29 cellular contexts compared by ENCODE assay signal in the genomic region with DNA sequence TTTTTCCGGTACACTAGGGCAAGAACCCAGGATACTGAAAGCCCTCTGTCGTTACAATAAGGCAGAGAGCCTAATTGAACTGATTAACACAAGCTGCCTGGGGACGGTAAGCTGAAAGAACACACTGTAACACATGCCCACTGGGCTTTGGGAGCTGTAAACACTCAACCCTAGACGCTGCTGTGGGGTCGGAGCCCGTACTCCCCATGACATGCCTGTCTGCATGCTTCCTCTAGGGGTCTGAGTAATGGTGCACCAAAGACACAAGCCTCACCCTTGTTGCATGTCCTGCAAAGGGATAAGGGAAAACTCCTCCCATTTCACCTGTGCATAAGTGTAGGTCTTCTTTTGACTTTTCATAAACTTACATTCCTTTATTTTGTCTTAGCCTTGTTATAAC.
A peak's percentile ranks its signal among the peaks of the same experiment; 100 is the strongest.
DNase-seq lines count a peak whose midpoint lies in the region; ATAC-seq, FAIRE-seq and TF ChIP-seq lines count a peak whose summit lies in the region.
"Had no signal": no experiment of that assay in that cellular context is flagged by ENCODE, and none has a peak within 500 bp of the region (broad histone marks: within the 10 kb centered on the region; RNA-seq: fewer than 3 reads in every experiment).

No MANE protein-coding gene starts in this region.

- peaks cover 16% of the 10 kb centered on the region for H3K36me3 Mint-ChIP-seq in nephron progenitor cell (ENCODE audit: low read depth)
- H3K36me3 Mint-ChIP-seq: T-cell had no signal

- no peaks in the 10 kb centered on the region; the same call in none of the 2 replicates for H3K79me1 ChIP-seq in H1 (ENCODE audit: low read depth, low read length)

- H3K23me2 ChIP-seq in H1 (ENCODE audit: low read depth, low read length) = no peaks in the 10 kb centered on the region

- H3K27me3 ChIP-seq in H1 (replicated peaks in 1 of 4; ENCODE audit: control insufficient read depth in 3 of 4, extremely low read depth in 1 of 4, insufficient read depth in 3 of 4, low read length in 3 of 4) = no peaks in the 10 kb centered on the region
- no peaks in the 10 kb centered on the region for H3K27me3 ChIP-seq in effector memory CD4-positive, alpha-beta T cell (replicated peaks; ENCODE audit: control insufficient read depth, insufficient read depth, low read length, poor library complexity, severe bottlenecking)

- H2BK20ac ChIP-seq in H1 (ENCODE audit: low read length) = no peak overlapping the region

- CTCF ChIA-PET in H1 (lab: Charles Lee; ENCODE audit: partially characterized antibody) = interaction anchor here (0.9 to 2.2 kb wide), 11 partner anchors 8 to 131 kb away, joined by 3 to 16 read pairs (median 4); no protein-coding TSS in a partner anchor

- no peak overlapping the region for H3K23ac ChIP-seq in H1 (ENCODE audit: insufficient read length)

- no peak overlapping the region for H3K4me3 ChIP-seq in H1 (ENCODE audit: extremely low read depth in 1 of 4, insufficient read depth in 2 of 4, low read depth in 3 of 4, low read length in 4 of 4)
- no peak overlapping the region for H3K4me3 ChIP-seq in urinary bladder (ENCODE audit: low read depth, low read length)
- H3K4me3 ChIP-seq in effector memory CD4-positive, alpha-beta T cell (ENCODE audit: insufficient read depth, low read depth, low read length, poor library complexity, severe bottlenecking) = no peak overlapping the region
- H3K4me3 ChIP-seq: lower lobe of right lung, PC-9 had no signal

- no peak overlapping the region for H4K5ac ChIP-seq in H1 (ENCODE audit: insufficient read length, low read depth, low read length)

- H4K91ac ChIP-seq in H1 (replicated peaks; ENCODE audit: insufficient read length, low read length) = no peak overlapping the region

- peaks cover 3% of the 10 kb centered on the region for H3K9me3 Mint-ChIP-seq in nephron progenitor cell
- H3K9me3 Mint-ChIP-seq: activated naive CD4-positive, alpha-beta T cell treated with anti-CD3 and anti-CD28 coated beads for 36 hours had no signal

- no peak overlapping the region for H2BK120ac ChIP-seq in H1 (replicated peaks; ENCODE audit: low read depth, low read length)

- 68% methylated on average over 6 of the region's 6 CpGs; no CpG with 5 or more reads in 1 of the 2 experiments for WGBS in H1 (ENCODE audit: extremely low coverage in 1 of 2, insufficient coverage in 1 of 2, insufficient read length in 1 of 2, insufficient replicate concordance in 2 of 2, low coverage in 1 of 2, low lambda C conversion rate in 2 of 2, missing lambda C conversion rate in 1 of 2), 2 experiments
- 67% methylated on average over 6 of the region's 6 CpGs for WGBS in urinary bladder

- H3K27ac ChIP-seq in H1 (ENCODE audit: low read depth, low read length) (no peak overlapping the region), urinary bladder (ENCODE audit: low read depth) (peak overlapping the region; percentile 25)
- no peak overlapping the region for H3K27ac ChIP-seq in effector memory CD4-positive, alpha-beta T cell (ENCODE audit: insufficient read depth, low read length, poor library complexity, severe bottlenecking)
- H3K27ac ChIP-seq: 22Rv1, lower lobe of right lung, parathyroid adenoma, PC-9 had no signal

- peaks cover 0 to 11% (median 7%) of the 10 kb centered on the region in 4 experiments; a peak in 5 of 7 replicates for H3K4me1 ChIP-seq in H1 (replicated peaks in 1 of 4; ENCODE audit: control insufficient read depth in 3 of 4, insufficient read depth in 4 of 4, low read length in 3 of 4)
- peaks cover 3% of the 10 kb centered on the region for H3K4me1 ChIP-seq in urinary bladder (ENCODE audit: insufficient read depth)
- no peaks in the 10 kb centered on the region for H3K4me1 ChIP-seq in effector memory CD4-positive, alpha-beta T cell (ENCODE audit: control insufficient read depth, insufficient read depth, low read length, poor library complexity, severe bottlenecking)
- H3K4me1 ChIP-seq: parathyroid adenoma had no signal

- no peak overlapping the region for H3K4me3 Mint-ChIP-seq in nephron progenitor cell
- H3K4me3 Mint-ChIP-seq: activated CD4-positive, alpha-beta T cell treated with anti-CD3 and anti-CD28 coated beads for 36 hours; activated naive CD4-positive, alpha-beta T cell treated with anti-CD3 and anti-CD28 coated beads for 36 hours; activated T-cell treated with anti-CD3 and anti-CD28 coated beads, Interleukin-2, amount 50 U/mL, for 72 hours; T-cell had no signal

- no peak overlapping the region for H2AFZ ChIP-seq in H1 (ENCODE audit: low read length)
- H2AFZ ChIP-seq: parathyroid adenoma, PC-9 had no signal

- DNase-seq in DMS 273 (lab: John Stamatoyannopoulos, UW; ENCODE audit: unreplicated experiment) (peak; percentile 75), DMS 273 treated with DMSO at 0.1 percent for 48 hours (lab: John Stamatoyannopoulos, UW) (no peak), H1 (ENCODE audit: low read depth in 1 of 2, low spot score in 2 of 2) (no peak), nephron progenitor cell (no peak), NCI-H1092 treated with DMSO at 0.1 percent for 48 hours (lab: John Stamatoyannopoulos, UW) (no peak)
- DNase-seq in effector memory CD4-positive, alpha-beta T cell = no peak
- DNase-seq: activated CD4-positive, alpha-beta T cell treated with anti-CD3 and anti-CD28 coated beads for 36 hours; activated naive CD4-positive, alpha-beta T cell treated with anti-CD3 and anti-CD28 coated beads for 36 hours; activated T-cell treated with anti-CD3 and anti-CD28 coated beads, Interleukin-2, amount 50 U/mL, for 72 hours; amygdala; central memory CD4-positive, alpha-beta T cell; DMS79 treated with DMSO at 0.1 percent for 48 hours; erythroblast; foreskin melanocyte; hippocampal formation; Kasumi-1; lower lobe of right lung; NCI-H1930; NCI-H2227 treated with DMSO at 0.1 percent for 48 hours; PC-9; SIG-M5; T-cell had no signal

- H4K8ac ChIP-seq in H1 (ENCODE audit: extremely low read depth, insufficient read depth, low read length) = no peak overlapping the region

- no peak overlapping the region for H2BK15ac ChIP-seq in H1 (ENCODE audit: low read length)

- peak overlapping the region; percentile 49 for H3K27ac Mint-ChIP-seq in nephron progenitor cell
- H3K27ac Mint-ChIP-seq: activated CD4-positive, alpha-beta T cell treated with anti-CD3 and anti-CD28 coated beads for 36 hours; activated naive CD4-positive, alpha-beta T cell treated with anti-CD3 and anti-CD28 coated beads for 36 hours; activated T-cell treated with anti-CD3 and anti-CD28 coated beads, Interleukin-2, amount 50 U/mL, for 72 hours; T-cell had no signal

- H2BK12ac ChIP-seq in H1 (ENCODE audit: low read depth, low read length) = no peak overlapping the region

- no peak overlapping the region for H2AK5ac ChIP-seq in H1 (ENCODE audit: low read depth, low read length)

- H3K79me2 ChIP-seq in H1 (ENCODE audit: control insufficient read depth in 1 of 2, insufficient read depth in 2 of 2, low read length in 2 of 2) = peaks cover 0 to 13% of the 10 kb centered on the region in 2 experiments; a peak in 1 of 4 replicates
- H3K79me2 ChIP-seq: parathyroid adenoma had no signal

- no peak overlapping the region for H3K4ac ChIP-seq in H1 (replicated peaks; ENCODE audit: insufficient read length, low read depth, low read length)

- no peak overlapping the region for H3K9ac ChIP-seq in H1 (replicated peaks in 1 of 4; ENCODE audit: extremely low read depth in 1 of 4, low read depth in 3 of 4, low read length in 3 of 4)
- H3K9ac ChIP-seq: parathyroid adenoma had no signal

- no peak for FAIRE-seq in H1 (lab: Jason Lieb, UNC)
- FAIRE-seq: GM12891, islet of Langerhans, TTC549 had no signal

- H3K4me2 ChIP-seq in H1 (ENCODE audit: insufficient read depth in 1 of 2, low read depth in 2 of 2, low read length in 2 of 2) = no peak overlapping the region
- H3K4me2 ChIP-seq: PC-9 had no signal

- no peaks in the 10 kb centered on the region for H3K27me3 Mint-ChIP-seq in nephron progenitor cell (ENCODE audit: low read depth, poor library complexity)
- H3K27me3 Mint-ChIP-seq: activated CD4-positive, alpha-beta T cell treated with anti-CD3 and anti-CD28 coated beads for 36 hours; T-cell had no signal

- H3K14ac ChIP-seq in H1 (ENCODE audit: insufficient read length) = no peak overlapping the region

- TF ChIP-seq POLR2A in H1 (IDR thresholded peaks at IDR 0.05; ENCODE audit: control extremely low read depth in 1 of 2, low read depth in 2 of 2, low read length in 2 of 2) = no peak

- no peaks in the 10 kb centered on the region for H3K9me3 ChIP-seq in H1 (ENCODE audit: insufficient read depth in 2 of 2, low read depth in 1 of 2, low read length in 1 of 2)
- H3K9me3 ChIP-seq in effector memory CD4-positive, alpha-beta T cell (ENCODE audit: control insufficient read depth, low read length) = no peaks in the 10 kb centered on the region
- H3K9me3 ChIP-seq: lower lobe of right lung had no signal

- no peak for ATAC-seq in HG02571 (IDR thresholded peaks at IDR 0.05; ENCODE audit: unreplicated experiment)
- ATAC-seq: activated CD4-positive, alpha-beta T cell treated with anti-CD3 and anti-CD28 coated beads for 36 hours; activated T-cell treated with anti-CD3 and anti-CD28 coated beads, Interleukin-2, amount 50 U/mL, for 72 hours; lower lobe of right lung; T-cell had no signal

- peak in 2 of 3 experiments; percentile 38 to 39; a peak in 2 of 4 replicates for TF ChIP-seq CTCF in H1 (IDR thresholded peaks at IDR 0.05; ENCODE audit: control extremely low read depth in 1 of 3, insufficient read depth in 1 of 3, low read depth in 1 of 3, low read length in 3 of 3)
- TF ChIP-seq CTCF in nephron progenitor cell (IDR thresholded peaks at IDR 0.05) = no peak

- POLR2A ChIA-PET in H1 (lab: Charles Lee; ENCODE audit: partially characterized antibody) = no interaction called here

- TF ChIP-seq RAD21 in H1 (IDR thresholded peaks at IDR 0.05 in 1 of 2, conservative IDR thresholded peaks at IDR 0.05 in 1 of 2; ENCODE audit: low read depth in 2 of 2, low read length in 2 of 2) = peak in 1 of 2 experiments; percentile 19; a peak in 1 of 4 replicates

- no peak overlapping the region for H3K56ac ChIP-seq in H1 (replicated peaks; ENCODE audit: insufficient read length, low read depth, low read length)

- TF ChIP-seq EP300 in H1 (IDR thresholded peaks at IDR 0.05; ENCODE audit: borderline replicate concordance in 1 of 2, low read depth in 2 of 2, low read length in 2 of 2) = no peak

- no peaks in the 10 kb centered on the region for H4K20me1 ChIP-seq in H1 (replicated peaks in 1 of 2; ENCODE audit: control insufficient read depth in 1 of 2, insufficient read depth in 2 of 2, low read length in 2 of 2)

- no peak overlapping the region for H2BK5ac ChIP-seq in H1 (ENCODE audit: low read depth, low read length)

- peaks cover 25% of the 10 kb centered on the region for H3K4me1 Mint-ChIP-seq in nephron progenitor cell
- H3K4me1 Mint-ChIP-seq: activated CD4-positive, alpha-beta T cell treated with anti-CD3 and anti-CD28 coated beads for 36 hours; T-cell had no signal

- no peak overlapping the region for H3K18ac ChIP-seq in H1 (ENCODE audit: extremely low read depth, low read length)

- H3K36me3 ChIP-seq in H1 (ENCODE audit: control insufficient read depth in 2 of 4, insufficient read depth in 4 of 4, low read length in 3 of 4) (no peaks in the 10 kb centered on the region), urinary bladder (ENCODE audit: insufficient read depth) (no peaks in the 10 kb centered on the region)
- no peaks in the 10 kb centered on the region for H3K36me3 ChIP-seq in effector memory CD4-positive, alpha-beta T cell (ENCODE audit: control insufficient read depth, insufficient read depth, low read length)
- H3K36me3 ChIP-seq: lower lobe of right lung had no signal

TF ChIP-seq in H1, 55 proteins besides CTCF, POLR2A, EP300 and RAD21 (continues in another document):
- TF ChIP-seq YY1 (IDR thresholded peaks at IDR 0.05; ENCODE audit: low read depth, low read length) = no peak
